In the genomic region with DNA sequence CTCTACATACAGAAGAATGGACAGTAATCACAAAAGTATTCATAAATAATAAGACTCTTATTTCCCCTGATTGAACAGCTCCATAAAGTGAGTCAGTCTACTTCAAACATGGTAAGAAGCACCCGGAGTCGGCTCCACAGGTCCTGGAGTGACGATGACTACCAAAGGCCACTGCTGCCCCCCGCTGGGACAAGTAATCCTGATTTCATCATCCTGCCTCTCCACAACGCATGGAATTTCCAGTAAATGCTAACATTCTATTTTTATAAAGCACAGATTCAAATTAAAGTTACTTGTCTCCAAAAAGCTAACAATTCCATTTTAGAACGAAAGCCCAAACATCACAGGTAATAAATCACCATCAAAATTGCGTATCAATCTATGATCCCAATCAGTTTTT, we compare ENCODE assay signal across 10 cellular contexts. TPM values are rescaled to one million over a fixed set of nuclear protein-coding genes. Genes with fewer than 3 reads are reported as not detected.
A peak's percentile ranks its signal among the peaks of the same experiment; 100 is the strongest.
DNase-seq lines count a peak whose midpoint lies in the region; ATAC-seq, FAIRE-seq and TF ChIP-seq lines count a peak whose summit lies in the region.
"Had no signal": no experiment of that assay in that cellular context is flagged by ENCODE, and none has a peak within 500 bp of the region (broad histone marks: within the 10 kb centered on the region; RNA-seq: fewer than 3 reads in every experiment).

No MANE protein-coding gene starts in this region.

- H3K4me1 ChIP-seq in left lung, result no peaks in the 10 kb centered on the region
- H3K4me1 ChIP-seq: ascending aorta had no signal

- H3K4me1 Mint-ChIP-seq in CD14-positive monocyte, result no peaks in the 10 kb centered on the region

- H3K4me3 ChIP-seq in AG10803 (ENCODE audit: low read length), result no peak overlapping the region
- H3K4me3 ChIP-seq in WI38 (ENCODE audit: low read depth, low read length), result no peak overlapping the region
- H3K4me3 ChIP-seq in left lung, result no peak overlapping the region
- H3K4me3 ChIP-seq: ascending aorta, skin epidermis had no signal

- H3K4me3 Mint-ChIP-seq in CD14-positive monocyte, result no peak overlapping the region

- H3K27me3 ChIP-seq in left lung, result no peaks in the 10 kb centered on the region
- H3K27me3 ChIP-seq: ascending aorta had no signal

- no peak for FAIRE-seq in HTR-8/SVneo (lab: Jason Lieb, UNC)

- no peak overlapping the region for H3K27ac Mint-ChIP-seq in CD14-positive monocyte

- peaks cover 0 to 75% of the 10 kb centered on the region in 2 donors for H3K36me3 ChIP-seq in left lung

- no peak overlapping the region for H3K27ac ChIP-seq in left lung
- H3K27ac ChIP-seq: ascending aorta, skin epidermis had no signal

- H3K27me3 Mint-ChIP-seq in CD14-positive monocyte (ENCODE audit: low read depth in 3 of 3), result peaks cover 0 to 2% (median 0%) of the 10 kb centered on the region in 3 donors

- ATAC-seq in left lung, result peak; percentile 92
- no peak for ATAC-seq in GM21717 (IDR thresholded peaks at IDR 0.05; ENCODE audit: unreplicated experiment)

- H3K9me3 Mint-ChIP-seq in CD14-positive monocyte, result no peaks in the 10 kb centered on the region

- H3K36me3 Mint-ChIP-seq in CD14-positive monocyte, result peaks cover 52 to 76% of the 10 kb centered on the region in 2 donors

- DNase-seq in AG10803 (ENCODE audit: low read depth), result peak; percentile 90
- DNase-seq in HTR-8/SVneo (ENCODE audit: insufficient read length, low spot score), result peak; percentile 82
- DNase-seq in left lung, result peak; percentile 41 to 71
- DNase-seq in CD14-positive monocyte (ENCODE audit: low spot score), result no peak
- DNase-seq in SIG-M5 treated with dmso at 0.1 percent for 504 hours (lab: John Stamatoyannopoulos, UW; ENCODE audit: unreplicated experiment), result no peak
- DNase-seq in putamen (ENCODE audit: low spot score), result no peak

- peak; percentile 45 for TF ChIP-seq CTCF in AG10803 (conservative IDR thresholded peaks at IDR 0.05; ENCODE audit: low read length)
- TF ChIP-seq CTCF in WI38 (IDR thresholded peaks at IDR 0.05; ENCODE audit: low read depth, low read length), result peak; percentile 44; the same call in 1 of the 2 replicates
- TF ChIP-seq CTCF in left lung (IDR thresholded peaks at IDR 0.05), result no peak
- TF ChIP-seq CTCF in CD14-positive monocyte (IDR thresholded peaks at IDR 0.05), result no peak

- intact Hi-C loops in left lung (cut with DNase I), result no loop called here
- intact Hi-C loops in CD14-positive monocyte (cut with micrococcal nuclease), result no loop called here

- no peaks in the 10 kb centered on the region for H3K9me3 ChIP-seq in left lung
- H3K9me3 ChIP-seq: ascending aorta had no signal

RNA-seq across cellular contexts. Expression of gene ATPSCKMT, which starts 16.2 kb away (rescaled TPM):
- 10 to 100 TPM; 16.5 to 21.3 TPM for total RNA-seq in left lung
- polyA plus RNA-seq in CD14-positive monocyte, result 10 to 100 TPM in 1 of 2 donors, 1 to 10 TPM in 1; 7.7 to 11.1 TPM

RNA-seq across cellular contexts. Expression of gene CCT5, which starts 16.6 kb away (rescaled TPM):
- total RNA-seq in left lung, result 100 to 1,000 TPM; 127 to 219 TPM
- polyA plus RNA-seq in CD14-positive monocyte, result 100 to 1,000 TPM; 229 to 236 TPM

Comparison
In these comparisons a context has a peak if more than half of its experiments do, and no peak if none do; other contexts are left out.
1. DNase-seq: peak in AG10803 (single experiment), HTR-8/SVneo (single experiment) and left lung (2 of 2); none in CD14-positive monocyte (single experiment), SIG-M5 treated with dmso at 0.1 percent for 504 hours (single experiment) and putamen (single experiment).
2. CTCF ChIP-seq: peak in AG10803 (single experiment) and WI38 (single experiment); none in left lung (0 of 2) and CD14-positive monocyte (single experiment).